ENCODE assay signal across 8 cellular contexts in genomic region chr4:9000505-9001001, GRCh38.
DNase-seq lines count a peak whose midpoint lies in the region; ATAC-seq and TF ChIP-seq lines count a peak whose summit lies in the region.
"Not testable (repeated sequence)": the region's sequence is repeated elsewhere in the genome, so short reads cannot be mapped to it uniquely, and the experiment has no call there.

No MANE protein-coding gene starts in this region.

- not testable (repeated sequence) for H3K9me3 ChIP-seq in thoracic aorta

- not testable (repeated sequence) for H3K27ac ChIP-seq in thoracic aorta

- not testable (repeated sequence) for H3K4me3 Mint-ChIP-seq in activated T-helper 2 cell treated with anti-CD3 and anti-CD28 coated beads, Interferon-gamma antibody, Interleukin-2, Interleukin-4, amounts not matched to agents 10 μg/mL and 5 μg/mL and 100 μg/mL, durations not matched to agents 14 hours and 24 hours and 36 hours (ENCODE audit: low read depth)

- H3K4me1 ChIP-seq in thoracic aorta (ENCODE audit: control insufficient read depth in 1 of 2, low read depth in 2 of 2), result not testable (repeated sequence)

- H3K4me3 ChIP-seq in thoracic aorta, result peak overlapping the region; percentile 68

- peak; percentile 7 for DNase-seq in DMS53 (lab: John Stamatoyannopoulos, UW)
- DNase-seq in KBM-7, result peak; percentile 62
- DNase-seq in SW480 (ENCODE audit: low spot score), result peak; percentile 15
- peak; percentile 28 for DNase-seq in activated T-helper 2 cell treated with anti-CD3 and anti-CD28 coated beads, Interferon-gamma antibody, Interleukin-2, Interleukin-4, amounts not matched to agents 10 μg/mL and 5 μg/mL and 100 μg/mL, durations not matched to agents 14 hours and 24 hours and 36 hours (ENCODE audit: low spot score)
- peak; percentile 5 for DNase-seq in effector CD8-positive, alpha-beta T cell (lab: John Stamatoyannopoulos, UW)
- DNase-seq in islet precursor cell, result peak; percentile 64
- peak; percentile 92 for DNase-seq in retina
- not testable (repeated sequence) for DNase-seq in thoracic aorta (ENCODE audit: low spot score)

- in situ Hi-C loops in KBM-7 (cut with MboI; ENCODE audit: low pct_unique_long_range_greater_than_20kb, low sequenced_read_pairs), result not testable (repeated sequence)

- ATAC-seq in thoracic aorta (ENCODE audit: insufficient number of reproducible peaks, low FRiP score, low read depth), result not testable (repeated sequence)

- not testable (repeated sequence) for H3K27me3 ChIP-seq in thoracic aorta (replicated peaks; ENCODE audit: insufficient read depth)

- H3K27me3 Mint-ChIP-seq in activated T-helper 2 cell treated with anti-CD3 and anti-CD28 coated beads, Interferon-gamma antibody, Interleukin-2, Interleukin-4, amounts not matched to agents 10 μg/mL and 5 μg/mL and 100 μg/mL, durations not matched to agents 14 hours and 24 hours and 36 hours (ENCODE audit: low read depth), result not testable (repeated sequence)

- not testable (repeated sequence) for H3K9me3 Mint-ChIP-seq in activated T-helper 2 cell treated with anti-CD3 and anti-CD28 coated beads, Interferon-gamma antibody, Interleukin-2, Interleukin-4, amounts not matched to agents 10 μg/mL and 5 μg/mL and 100 μg/mL, durations not matched to agents 14 hours and 24 hours and 36 hours

- intact Hi-C loops in activated T-helper 2 cell treated with anti-CD3 and anti-CD28 coated beads, Interferon-gamma antibody, Interleukin-2, Interleukin-4, amounts not matched to agents 10 μg/mL and 5 μg/mL and 100 μg/mL, durations not matched to agents 14 hours and 24 hours and 36 hours (cut with micrococcal nuclease), result loop anchor here (2.0 kb wide), 1 partner anchor 122 kb away; no protein-coding TSS in a partner anchor

- not testable (repeated sequence) for H3K36me3 ChIP-seq in thoracic aorta

- not testable (repeated sequence) for H3K4me1 Mint-ChIP-seq in activated T-helper 2 cell treated with anti-CD3 and anti-CD28 coated beads, Interferon-gamma antibody, Interleukin-2, Interleukin-4, amounts not matched to agents 10 μg/mL and 5 μg/mL and 100 μg/mL, durations not matched to agents 14 hours and 24 hours and 36 hours (ENCODE audit: low read depth)

- peak; percentile 73 for TF ChIP-seq CTCF in thoracic aorta (IDR thresholded peaks at IDR 0.05)

- H3K27ac Mint-ChIP-seq in activated T-helper 2 cell treated with anti-CD3 and anti-CD28 coated beads, Interferon-gamma antibody, Interleukin-2, Interleukin-4, amounts not matched to agents 10 μg/mL and 5 μg/mL and 100 μg/mL, durations not matched to agents 14 hours and 24 hours and 36 hours, result not testable (repeated sequence)

- H3K36me3 Mint-ChIP-seq in activated T-helper 2 cell treated with anti-CD3 and anti-CD28 coated beads, Interferon-gamma antibody, Interleukin-2, Interleukin-4, amounts not matched to agents 10 μg/mL and 5 μg/mL and 100 μg/mL, durations not matched to agents 14 hours and 24 hours and 36 hours (ENCODE audit: low read depth), result not testable (repeated sequence)
